In the genomic region with DNA sequence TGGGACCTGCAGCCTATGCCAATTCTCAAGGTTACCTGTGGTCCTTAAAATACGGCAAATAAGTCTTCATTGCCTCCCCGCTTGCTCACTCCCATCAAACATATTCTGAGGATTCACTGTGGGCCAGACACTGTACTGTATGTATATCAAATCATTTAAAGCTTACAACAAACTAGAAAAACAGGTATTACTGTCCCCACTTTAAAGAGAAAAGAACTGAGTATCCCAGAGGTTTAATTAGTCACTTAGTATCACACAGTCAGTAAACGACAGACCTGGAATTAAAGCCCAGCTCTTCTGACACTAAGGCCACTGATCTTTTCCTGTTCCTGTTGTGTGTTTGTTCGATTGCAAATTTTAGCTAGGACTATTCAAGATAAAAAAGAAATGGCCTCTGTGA, we compare ENCODE assay signal across 40 cellular contexts.
"Had no signal": no experiment of that assay in that cellular context is flagged by ENCODE, and none has a peak within 500 bp of the region (broad histone marks: within the 10 kb centered on the region; RNA-seq: fewer than 3 reads in every experiment).

No MANE protein-coding gene starts in this region.

- DNase-seq: activated effector memory CD4-positive, alpha-beta T cell treated with anti-CD3 and anti-CD28 coated beads, Interleukin-2, amount 50 U/mL, for 16 hours; activated effector memory CD4-positive, alpha-beta T cell treated with Interleukin-2 at 50 U/mL for 16 hours; activated gamma-delta T cell; activated gamma-delta T cell treated with Interleukin-2 at 50 U/mL for 16 hours; activated naive CD4-positive, alpha-beta T cell; activated naive CD4-positive, alpha-beta T cell treated with anti-CD3 and anti-CD28 coated beads for 36 hours; activated naive CD4-positive, alpha-beta T cell treated with anti-CD3 and anti-CD28 coated beads, Interleukin-2, amount 10 ng/mL, durations not matched to agents 7 days and 5 days; activated naive CD4-positive, alpha-beta T cell treated with anti-CD3 and anti-CD28 coated beads, Interleukin-2, amount 50 U/mL, for 16 hours; activated naive CD4-positive, alpha-beta T cell treated with Interleukin-2 at 50 U/mL for 16 hours; activated naive CD8-positive, alpha-beta T cell treated with anti-CD3 and anti-CD28 coated beads for 36 hours; activated naive CD8-positive, alpha-beta T cell treated with anti-CD3 and anti-CD28 coated beads, Interleukin-2, amount 10 ng/mL, durations not matched to agents 7 days and 5 days; activated naive CD8-positive, alpha-beta T cell treated with anti-CD3 and anti-CD28 coated beads, Interleukin-2, amount 50 U/mL, for 24 hours; activated T-cell treated with anti-CD3 and anti-CD28 coated beads for 4 hours; activated T-cell treated with anti-CD3 and anti-CD28 coated beads, Interleukin-2, amount 50 U/mL, for 1 hour; activated T-cell treated with anti-CD3 and anti-CD28 coated beads, Interleukin-2, amount 50 U/mL, for 24 hours; activated T-cell treated with anti-CD3 and anti-CD28 coated beads, Interleukin-2, amount 50 U/mL, for 4 hours; activated T-cell treated with anti-CD3 and anti-CD28 coated beads, Interleukin-2, amount 50 U/mL, for 48 hours; activated T-cell treated with anti-CD3 and anti-CD28 coated beads, Interleukin-2, amount 50 U/mL, for 72 hours; adrenal gland; amniotic stem cell; amygdala; anterior cingulate cortex; aorta; body of pancreas; brain microvascular endothelial cell; caudate nucleus; central memory CD4-positive, alpha-beta T cell; cerebellar nuclear complex had no signal

- H3K36me3 Mint-ChIP-seq: activated naive CD4-positive, alpha-beta T cell treated with anti-CD3 and anti-CD28 coated beads, Interleukin-2, amount 10 ng/mL, durations not matched to agents 7 days and 5 days; activated naive CD4-positive, alpha-beta T cell treated with anti-CD3 and anti-CD28 coated beads, Interleukin-2, amount 50 U/mL, for 24 hours; activated naive CD8-positive, alpha-beta T cell; activated naive CD8-positive, alpha-beta T cell treated with anti-CD3 and anti-CD28 coated beads for 36 hours; activated naive CD8-positive, alpha-beta T cell treated with anti-CD3 and anti-CD28 coated beads, Interleukin-2, amount 10 ng/mL, durations not matched to agents 7 days and 5 days; brain had no signal

- H3K4me3 Mint-ChIP-seq: activated naive CD4-positive, alpha-beta T cell treated with anti-CD3 and anti-CD28 coated beads for 36 hours; activated naive CD4-positive, alpha-beta T cell treated with anti-CD3 and anti-CD28 coated beads, Interleukin-2, amount 10 ng/mL, durations not matched to agents 7 days and 5 days; activated naive CD4-positive, alpha-beta T cell treated with anti-CD3 and anti-CD28 coated beads, Interleukin-2, amount 50 U/mL, for 24 hours; activated naive CD8-positive, alpha-beta T cell; activated naive CD8-positive, alpha-beta T cell treated with anti-CD3 and anti-CD28 coated beads for 36 hours; activated naive CD8-positive, alpha-beta T cell treated with anti-CD3 and anti-CD28 coated beads, Interleukin-2, amount 10 ng/mL, durations not matched to agents 7 days and 5 days; activated naive CD8-positive, alpha-beta T cell treated with anti-CD3 and anti-CD28 coated beads, Interleukin-2, amount 50 U/mL, for 24 hours; activated T-cell treated with anti-CD3 and anti-CD28 coated beads, Interleukin-2, amount 50 U/mL, for 24 hours; activated T-cell treated with anti-CD3 and anti-CD28 coated beads, Interleukin-2, amount 50 U/mL, for 4 hours; activated T-cell treated with anti-CD3 and anti-CD28 coated beads, Interleukin-2, amount 50 U/mL, for 72 hours; activated T-helper 1 cell treated with anti-CD3 and anti-CD28 coated beads, Interleukin-12 subunit alpha, Interleukin-12 subunit beta, Interleukin-2, Interleukin-4 antibody, amounts not matched to agents 30 ng/mL and 10 ng/mL and 1 ng/mL, durations not matched to agents 14 hours and 24 hours and 36 hours; activated T-helper 17 cell treated with anti-CD3 and anti-CD28 coated beads, Interleukin-2, amount 50 U/mL, for 72 hours; brain; central memory CD8-positive, alpha-beta T cell had no signal

- H3K27me3 Mint-ChIP-seq: activated naive CD4-positive, alpha-beta T cell treated with anti-CD3 and anti-CD28 coated beads, Interleukin-2, amount 10 ng/mL, durations not matched to agents 7 days and 5 days; activated naive CD4-positive, alpha-beta T cell treated with anti-CD3 and anti-CD28 coated beads, Interleukin-2, amount 50 U/mL, for 24 hours; activated naive CD8-positive, alpha-beta T cell; activated naive CD8-positive, alpha-beta T cell treated with anti-CD3 and anti-CD28 coated beads for 36 hours; activated naive CD8-positive, alpha-beta T cell treated with anti-CD3 and anti-CD28 coated beads, Interleukin-2, amount 10 ng/mL, durations not matched to agents 7 days and 5 days; activated naive CD8-positive, alpha-beta T cell treated with anti-CD3 and anti-CD28 coated beads, Interleukin-2, amount 50 U/mL, for 24 hours; activated T-cell treated with anti-CD3 and anti-CD28 coated beads, Interleukin-2, amount 50 U/mL, for 24 hours; central memory CD8-positive, alpha-beta T cell had no signal

- H3K4me1 ChIP-seq: adrenal gland, ascending aorta, body of pancreas had no signal

- H3K27me3 ChIP-seq: adrenal gland, ascending aorta, body of pancreas, brain microvascular endothelial cell, breast epithelium, cardiac muscle cell had no signal

- H3K9me3 ChIP-seq: adrenal gland, ascending aorta, body of pancreas, breast epithelium had no signal

- H3K4me1 Mint-ChIP-seq: activated naive CD4-positive, alpha-beta T cell treated with anti-CD3 and anti-CD28 coated beads, Interleukin-2, amount 10 ng/mL, durations not matched to agents 7 days and 5 days; activated naive CD4-positive, alpha-beta T cell treated with anti-CD3 and anti-CD28 coated beads, Interleukin-2, amount 50 U/mL, for 24 hours; activated naive CD8-positive, alpha-beta T cell treated with anti-CD3 and anti-CD28 coated beads for 36 hours; activated naive CD8-positive, alpha-beta T cell treated with anti-CD3 and anti-CD28 coated beads, Interleukin-2, amount 10 ng/mL, durations not matched to agents 7 days and 5 days; activated naive CD8-positive, alpha-beta T cell treated with anti-CD3 and anti-CD28 coated beads, Interleukin-2, amount 50 U/mL, for 24 hours; activated T-helper 17 cell treated with anti-CD3 and anti-CD28 coated beads, Interleukin-2, amount 50 U/mL, for 72 hours; brain; central memory CD8-positive, alpha-beta T cell had no signal

- FAIRE-seq: astrocyte had no signal

- ATAC-seq: activated naive CD4-positive, alpha-beta T cell treated with anti-CD3 and anti-CD28 coated beads, Interleukin-2, amount 50 U/mL, for 72 hours; activated naive CD8-positive, alpha-beta T cell treated with anti-CD3 and anti-CD28 coated beads, Interleukin-2, amount 50 U/mL, for 24 hours; activated T-cell treated with anti-CD3 and anti-CD28 coated beads, Interleukin-2, amount 50 U/mL, for 4 hours; activated T-cell treated with anti-CD3 and anti-CD28 coated beads, Interleukin-2, amount 50 U/mL, for 72 hours; activated T-helper 17 cell treated with anti-CD3 and anti-CD28 coated beads, Interleukin-2, amount 50 U/mL, for 72 hours; body of pancreas had no signal

- H3K27ac Mint-ChIP-seq: activated naive CD4-positive, alpha-beta T cell treated with anti-CD3 and anti-CD28 coated beads for 36 hours; activated naive CD4-positive, alpha-beta T cell treated with anti-CD3 and anti-CD28 coated beads, Interleukin-2, amount 10 ng/mL, durations not matched to agents 7 days and 5 days; activated naive CD4-positive, alpha-beta T cell treated with anti-CD3 and anti-CD28 coated beads, Interleukin-2, amount 50 U/mL, for 24 hours; activated naive CD4-positive, alpha-beta T cell treated with anti-CD3 and anti-CD28 coated beads, Interleukin-2, amount 50 U/mL, for 72 hours; activated naive CD8-positive, alpha-beta T cell; activated naive CD8-positive, alpha-beta T cell treated with anti-CD3 and anti-CD28 coated beads for 36 hours; activated naive CD8-positive, alpha-beta T cell treated with anti-CD3 and anti-CD28 coated beads, Interleukin-2, amount 10 ng/mL, durations not matched to agents 7 days and 5 days; activated naive CD8-positive, alpha-beta T cell treated with anti-CD3 and anti-CD28 coated beads, Interleukin-2, amount 50 U/mL, for 24 hours; activated T-cell treated with anti-CD3 and anti-CD28 coated beads, Interleukin-2, amount 50 U/mL, for 24 hours; activated T-cell treated with anti-CD3 and anti-CD28 coated beads, Interleukin-2, amount 50 U/mL, for 72 hours; activated T-helper 1 cell treated with anti-CD3 and anti-CD28 coated beads, Interleukin-12 subunit alpha, Interleukin-12 subunit beta, Interleukin-2, Interleukin-4 antibody, amounts not matched to agents 30 ng/mL and 10 ng/mL and 1 ng/mL, durations not matched to agents 14 hours and 24 hours and 36 hours; activated T-helper 17 cell treated with anti-CD3 and anti-CD28 coated beads, Interleukin-2, amount 50 U/mL, for 72 hours; activated T-helper 2 cell treated with anti-CD3 and anti-CD28 coated beads, Interferon-gamma antibody, Interleukin-2, Interleukin-4, amounts not matched to agents 10 μg/mL and 5 μg/mL and 100 μg/mL, durations not matched to agents 14 hours and 24 hours and 36 hours; brain had no signal

- H3K4me3 ChIP-seq: adrenal gland, ascending aorta, body of pancreas, breast epithelium, cardiac muscle cell had no signal

- H3K9me3 Mint-ChIP-seq: activated naive CD4-positive, alpha-beta T cell treated with anti-CD3 and anti-CD28 coated beads for 36 hours; activated naive CD4-positive, alpha-beta T cell treated with anti-CD3 and anti-CD28 coated beads, Interleukin-2, amount 10 ng/mL, durations not matched to agents 7 days and 5 days; activated naive CD4-positive, alpha-beta T cell treated with anti-CD3 and anti-CD28 coated beads, Interleukin-2, amount 50 U/mL, for 24 hours; activated naive CD8-positive, alpha-beta T cell treated with anti-CD3 and anti-CD28 coated beads for 36 hours; activated naive CD8-positive, alpha-beta T cell treated with anti-CD3 and anti-CD28 coated beads, Interleukin-2, amount 10 ng/mL, durations not matched to agents 7 days and 5 days; activated naive CD8-positive, alpha-beta T cell treated with anti-CD3 and anti-CD28 coated beads, Interleukin-2, amount 50 U/mL, for 24 hours; activated T-cell treated with anti-CD3 and anti-CD28 coated beads, Interleukin-2, amount 50 U/mL, for 24 hours; activated T-cell treated with anti-CD3 and anti-CD28 coated beads, Interleukin-2, amount 50 U/mL, for 4 hours; activated T-helper 1 cell treated with anti-CD3 and anti-CD28 coated beads, Interleukin-12 subunit alpha, Interleukin-12 subunit beta, Interleukin-2, Interleukin-4 antibody, amounts not matched to agents 30 ng/mL and 10 ng/mL and 1 ng/mL, durations not matched to agents 14 hours and 24 hours and 36 hours; activated T-helper 2 cell treated with anti-CD3 and anti-CD28 coated beads, Interferon-gamma antibody, Interleukin-2, Interleukin-4, amounts not matched to agents 10 μg/mL and 5 μg/mL and 100 μg/mL, durations not matched to agents 14 hours and 24 hours and 36 hours had no signal

- H3K36me3 ChIP-seq: adrenal gland, ascending aorta, brain microvascular endothelial cell, breast epithelium, cardiac muscle cell had no signal

- H3K27ac ChIP-seq: adrenal gland, ascending aorta, body of pancreas, brain microvascular endothelial cell, breast epithelium, cardiac muscle cell had no signal
